9 cellular contexts compared by ENCODE assay signal in the genomic region with DNA sequence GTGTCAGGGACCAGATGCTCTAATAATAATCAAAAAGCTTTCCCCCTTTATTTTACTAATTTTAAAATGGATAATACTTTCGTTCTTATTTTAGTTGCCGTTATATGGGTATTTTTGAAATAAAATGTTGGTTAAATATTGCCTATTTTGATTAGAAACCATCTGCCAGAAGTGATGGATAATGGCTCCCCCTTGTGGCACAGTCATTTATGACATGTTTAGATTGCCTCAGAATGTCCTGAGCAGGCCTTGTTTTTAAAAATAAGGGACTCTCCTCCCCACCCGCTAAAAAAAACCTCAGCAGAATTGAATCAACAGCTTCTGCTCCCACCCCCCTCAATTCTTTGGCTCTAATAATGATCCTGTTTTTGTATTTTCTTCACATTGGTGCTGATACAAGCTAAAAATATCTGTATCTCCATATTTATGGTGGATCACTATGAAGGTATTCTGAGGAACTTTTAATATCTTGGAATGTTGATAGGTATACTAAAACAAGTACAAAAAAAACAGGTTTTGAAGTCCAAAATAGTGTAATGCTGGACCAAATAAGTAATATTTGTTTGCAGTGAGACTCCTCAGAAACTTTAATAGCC. TPM values are rescaled to one million over a fixed set of nuclear protein-coding genes. Genes with fewer than 3 reads are reported as not detected.
DNase-seq lines count a peak whose midpoint lies in the region; ATAC-seq and TF ChIP-seq lines count a peak whose summit lies in the region.
"Had no signal": no experiment of that assay in that cellular context is flagged by ENCODE, and none has a peak within 500 bp of the region (broad histone marks: within the 10 kb centered on the region; RNA-seq: fewer than 3 reads in every experiment).

No MANE protein-coding gene starts in this region.

- H2AFZ ChIP-seq in MM.1S (ENCODE audit: low read length), result no peak overlapping the region

- no peak for TF ChIP-seq POLR2A in heart left ventricle (IDR thresholded peaks at IDR 0.05)

- H3K9me3 ChIP-seq in MM.1S (replicated peaks; ENCODE audit: insufficient read depth, low read length) (no peaks in the 10 kb centered on the region), heart left ventricle (no peaks in the 10 kb centered on the region)
- H3K9me3 ChIP-seq: BLaER1 had no signal

- H3K9ac ChIP-seq in MM.1S (ENCODE audit: low read length), result no peak overlapping the region
- H3K9ac ChIP-seq: BLaER1 had no signal

- H3K4me1 ChIP-seq in MM.1S (ENCODE audit: low read length) (peaks cover 7% of the 10 kb centered on the region; the same call in 1 of the 2 replicates), heart left ventricle (peaks cover 0 to 36% (median 7%) of the 10 kb centered on the region in 12 donors)

- peaks cover 11% of the 10 kb centered on the region; the same call in 1 of the 2 replicates for H4K20me1 ChIP-seq in MM.1S (ENCODE audit: insufficient read depth, low read length)

- H3K4me2 ChIP-seq in MM.1S (ENCODE audit: low read depth, low read length), result no peak overlapping the region

- H3K79me2 ChIP-seq in MM.1S (ENCODE audit: low read length), result peaks cover 88% of the 10 kb centered on the region

- H3K36me3 ChIP-seq in MM.1S (replicated peaks; ENCODE audit: insufficient read depth, low read length) (no peaks in the 10 kb centered on the region), heart left ventricle (peaks cover 0 to 4% (median 0%) of the 10 kb centered on the region in 9 donors)

- H3F3A ChIP-seq in MM.1S (ENCODE audit: insufficient read depth, low read length), result peaks cover 11% of the 10 kb centered on the region; the same call in 1 of the 2 replicates

- H3K27me3 ChIP-seq in MM.1S (replicated peaks; ENCODE audit: insufficient read depth, low read length) (no peaks in the 10 kb centered on the region), heart left ventricle (no peaks in the 10 kb centered on the region)
- H3K27me3 ChIP-seq: BLaER1 had no signal

- DNase-seq in NCI-H1436 (lab: John Stamatoyannopoulos, UW) (peak; percentile 40), NCI-H1436 treated with DMSO at 0.1 percent for 48 hours (lab: John Stamatoyannopoulos, UW) (no peak), MM.1S (peak; percentile 64), heart left ventricle (peak in 2 of 5 donors; percentile 52), renal cortical epithelial cell (ENCODE audit: low read depth) (peak; percentile 64)
- DNase-seq in activated naive CD8-positive, alpha-beta T cell treated with anti-CD3 and anti-CD28 coated beads, Interleukin-2, amount 50 U/mL, for 16 hours (ENCODE audit: low read depth, low spot score), result peak; percentile 41

- H3K4me3 ChIP-seq in MM.1S (ENCODE audit: low read length), result no peak overlapping the region
- no peak overlapping the region for H3K4me3 ChIP-seq in heart left ventricle
- H3K4me3 ChIP-seq: BLaER1 had no signal

- WGBS in heart left ventricle, 4 donors, result 1 to 5% (median 1%) methylated on average over 3 of the region's 3 CpGs

- no peak overlapping the region for H3K27ac ChIP-seq in MM.1S (ENCODE audit: low read length)
- H3K27ac ChIP-seq in heart left ventricle, result peak overlapping the region in 1 of 12 donors; percentile 17
- H3K27ac ChIP-seq: BLaER1 had no signal

- intact Hi-C loops in heart left ventricle (cut with DNase I), result loop anchor here in 8 of 10 donors (2.0 to 10.0 kb wide), 10 partner anchors 62 to 322 kb away; partner anchors contain the start of gene RSBN1L (in 4 of the 8)

- TF ChIP-seq CTCF in MM.1S (IDR thresholded peaks at IDR 0.05; ENCODE audit: low read length) (peak; percentile 82), heart left ventricle (IDR thresholded peaks at IDR 0.05) (peak; percentile 71 to 92 (median 83))

- H3K9me2 ChIP-seq in MM.1S (replicated peaks; ENCODE audit: insufficient read depth, low read length), result no peaks in the 10 kb centered on the region

- ATAC-seq in SK-N-SH treated with all-trans-retinoic acid at 6 μM for 48 hours (peak; percentile 90), heart left ventricle (peak in 3 of 4 donors; percentile 57 to 77 (median 74)), GM21367 (IDR thresholded peaks at IDR 0.05; ENCODE audit: unreplicated experiment) (no peak)

TF ChIP-seq in SK-N-SH treated with all-trans-retinoic acid at 6 μM for 48 hours, 23 proteins besides CTCF, POLR2A, EP300 and RAD21:
- TF ChIP-seq BACH2 (CRISPR knock-in tag; IDR thresholded peaks at IDR 0.05; ENCODE audit: borderline replicate concordance), result no peak
- TF ChIP-seq, protein P1, sequence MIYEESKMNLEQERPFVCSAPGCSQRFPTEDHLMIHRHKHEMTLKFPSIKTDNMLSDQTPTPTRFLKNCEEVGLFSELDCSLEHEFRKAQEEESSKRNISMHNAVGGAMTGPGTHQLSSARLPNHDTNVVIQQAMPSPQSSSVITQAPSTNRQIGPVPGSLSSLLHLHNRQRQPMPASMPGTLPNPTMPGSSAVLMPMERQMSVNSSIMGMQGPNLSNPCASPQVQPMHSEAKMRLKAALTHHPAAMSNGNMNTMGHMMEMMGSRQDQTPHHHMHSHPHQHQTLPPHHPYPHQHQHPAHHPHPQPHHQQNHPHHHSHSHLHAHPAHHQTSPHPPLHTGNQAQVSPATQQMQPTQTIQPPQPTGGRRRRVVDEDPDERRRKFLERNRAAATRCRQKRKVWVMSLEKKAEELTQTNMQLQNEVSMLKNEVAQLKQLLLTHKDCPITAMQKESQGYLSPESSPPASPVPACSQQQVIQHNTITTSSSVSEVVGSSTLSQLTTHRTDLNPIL (CRISPR knock-in tag; IDR thresholded peaks at IDR 0.05; ENCODE audit: low read depth), result no peak
- no peak for TF ChIP-seq ARNTL (CRISPR knock-in tag; IDR thresholded peaks at IDR 0.05; ENCODE audit: borderline replicate concordance, low read depth)

RNA-seq across cellular contexts. Expression of gene TMEM60, which starts 38.8 kb away (rescaled TPM):
- total RNA-seq in heart left ventricle (10 to 100 TPM in 2 of 9 donors, 1 to 10 TPM in 7; 5.4 to 13.2 (median 8.2) TPM), renal cortical epithelial cell (12.0 and 12.9 TPM in 2 replicates)
- 10 to 100 TPM; 14.9 to 16.3 TPM for polyA plus RNA-seq in heart left ventricle

RNA-seq across cellular contexts. Expression of gene PHTF2, which starts 39.2 kb away (rescaled TPM):
- total RNA-seq in heart left ventricle, result 10 to 100 TPM; 20.5 to 47.2 (median 24.2) TPM
- 10 to 100 TPM in 1 of 2 donors, 1 to 10 TPM in 1; 9.6 to 31.5 TPM for polyA plus RNA-seq in heart left ventricle
- 8.2 and 9.4 TPM in 2 replicates for total RNA-seq in renal cortical epithelial cell
